Comparison of ENCODE assay signal across 24 cellular contexts in the genomic region with DNA sequence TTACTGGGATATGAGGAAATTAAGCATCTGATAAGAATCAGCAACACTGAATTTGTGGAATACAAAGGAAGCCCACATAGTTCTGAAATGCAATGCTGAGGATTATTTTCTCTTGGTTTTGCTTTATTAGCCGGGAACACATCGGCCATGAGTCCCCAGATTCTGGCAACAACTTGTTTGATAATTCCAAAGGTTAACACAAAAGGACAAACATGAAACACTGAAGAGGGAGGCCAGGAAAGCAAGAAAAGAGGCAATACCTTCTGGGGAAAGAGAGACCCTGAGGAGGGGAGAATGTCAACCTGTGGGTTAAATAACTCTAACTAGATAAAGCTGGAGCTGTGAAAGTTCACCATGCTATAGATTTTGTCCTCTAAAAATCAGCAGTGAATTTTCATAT.
DNase-seq lines count a peak whose midpoint lies in the region; ATAC-seq, FAIRE-seq and TF ChIP-seq lines count a peak whose summit lies in the region.
"Had no signal": no experiment of that assay in that cellular context is flagged by ENCODE, and none has a peak within 500 bp of the region (broad histone marks: within the 10 kb centered on the region; RNA-seq: fewer than 3 reads in every experiment).

No MANE protein-coding gene starts in this region.

- intact Hi-C loops in endothelial cell of umbilical vein (cut with micrococcal nuclease) = no loop called here

- no peak overlapping the region for H2AFZ ChIP-seq in endothelial cell of umbilical vein (ENCODE audit: low read depth, low read length)

- dilution Hi-C loops in endothelial cell of umbilical vein (cut with MboI; ENCODE audit: extremely low pct_ligation_motif_present, low sequenced_read_pairs) = no loop called here

- no peak for ATAC-seq in activated naive CD4-positive, alpha-beta T cell treated with anti-CD3 and anti-CD28 coated beads, Interleukin-2, amount 50 U/mL, for 72 hours
- ATAC-seq in left lobe of liver (peak; percentile 67), HG03460 (IDR thresholded peaks at IDR 0.05; ENCODE audit: unreplicated experiment) (no peak)
- ATAC-seq: A549; CD8-positive, alpha-beta T cell had no signal

- no peaks in the 10 kb centered on the region for H3K36me3 ChIP-seq in endothelial cell of umbilical vein (ENCODE audit: control insufficient read depth in 2 of 2, extremely low read depth in 1 of 2, insufficient read depth in 2 of 2, low read length in 2 of 2)
- H3K36me3 ChIP-seq: BLaER1 treated with 17β-estradiol and CSF1 and Interleukin-3, amounts not matched to agents 10 nM and 100 nM had no signal

- DNase-seq in activated naive CD4-positive, alpha-beta T cell treated with anti-CD3 and anti-CD28 coated beads, Interleukin-2, amount 50 U/mL, for 72 hours (ENCODE audit: low spot score in 2 of 2) = no peak
- DNase-seq in H54 (ENCODE audit: insufficient read length, low spot score) = no peak
- no peak for DNase-seq in endothelial cell of umbilical vein (ENCODE audit: low read depth, low spot score)
- DNase-seq in left lobe of liver (ENCODE audit: low spot score) = no peak
- no peak for DNase-seq in HuH-7 (ENCODE audit: low spot score)
- DNase-seq in epidermal melanocyte (ENCODE audit: insufficient read length, low spot score) = no peak
- DNase-seq: AML-193; Caco-2; Calu3; CD4-positive, alpha-beta T cell; CD8-positive, alpha-beta T cell; DMS79 treated with DMSO at 0.1 percent for 48 hours; GF-D8 had no signal

- CTCF ChIA-PET in endothelial cell of umbilical vein (lab: Charles Lee) = no interaction called here

- H3K9me3 Mint-ChIP-seq in activated naive CD4-positive, alpha-beta T cell treated with anti-CD3 and anti-CD28 coated beads, Interleukin-2, amount 50 U/mL, for 24 hours = no peaks in the 10 kb centered on the region
- no peaks in the 10 kb centered on the region for H3K9me3 Mint-ChIP-seq in activated naive CD4-positive, alpha-beta T cell treated with anti-CD3 and anti-CD28 coated beads, Interleukin-2, amount 50 U/mL, for 72 hours
- H3K9me3 Mint-ChIP-seq: CD4-positive, alpha-beta T cell; CD8-positive, alpha-beta T cell had no signal

- no peaks in the 10 kb centered on the region for H3K4me1 Mint-ChIP-seq in activated naive CD4-positive, alpha-beta T cell treated with anti-CD3 and anti-CD28 coated beads, Interleukin-2, amount 50 U/mL, for 24 hours
- H3K4me1 Mint-ChIP-seq: B cell had no signal

- H3K27me3 Mint-ChIP-seq in activated naive CD4-positive, alpha-beta T cell treated with anti-CD3 and anti-CD28 coated beads, Interleukin-2, amount 50 U/mL, for 24 hours = no peaks in the 10 kb centered on the region
- H3K27me3 Mint-ChIP-seq: B cell; CD4-positive, alpha-beta T cell had no signal

- H3K27ac Mint-ChIP-seq in activated naive CD4-positive, alpha-beta T cell treated with anti-CD3 and anti-CD28 coated beads, Interleukin-2, amount 50 U/mL, for 24 hours = peak overlapping the region; percentile 19
- H3K27ac Mint-ChIP-seq in activated naive CD4-positive, alpha-beta T cell treated with anti-CD3 and anti-CD28 coated beads, Interleukin-2, amount 50 U/mL, for 72 hours = no peak overlapping the region
- H3K27ac Mint-ChIP-seq: B cell; CD4-positive, alpha-beta T cell; CD8-positive, alpha-beta T cell had no signal

- no TSS peak for BruUV-seq in endothelial cell of umbilical vein (replicated peaks; lab: Mats Ljungman, UMichigan)

- H3K79me2 ChIP-seq in endothelial cell of umbilical vein (ENCODE audit: control insufficient read depth, insufficient read depth, low read length) = no peaks in the 10 kb centered on the region

- no peak overlapping the region for H3K4me3 ChIP-seq in endothelial cell of umbilical vein (replicated peaks in 1 of 3; ENCODE audit: insufficient read depth in 1 of 3, low read depth in 1 of 3, low read length in 3 of 3)
- H3K4me3 ChIP-seq: A549; BLaER1 treated with 17β-estradiol and CSF1 and Interleukin-3, amounts not matched to agents 10 nM and 100 nM had no signal

- POLR2A ChIA-PET in endothelial cell of umbilical vein (lab: Charles Lee) = no interaction called here

- no peaks in the 10 kb centered on the region for H3K4me1 ChIP-seq in endothelial cell of umbilical vein (ENCODE audit: control insufficient read depth, extremely low read depth, insufficient read depth, low read length)
- H3K4me1 ChIP-seq: BLaER1 treated with 17β-estradiol and CSF1 and Interleukin-3, amounts not matched to agents 10 nM and 100 nM had no signal

- no peak for TF ChIP-seq POLR2A in H54 (IDR thresholded peaks at IDR 0.05; ENCODE audit: low read depth, low read length)
- no peak for TF ChIP-seq POLR2A in endothelial cell of umbilical vein (IDR thresholded peaks at IDR 0.05; ENCODE audit: low read depth, low read length)

- no peak for TF ChIP-seq CTCF in endothelial cell of umbilical vein (IDR thresholded peaks at IDR 0.05; ENCODE audit: extremely low read depth in 1 of 2, insufficient read depth in 1 of 2, low read depth in 1 of 2, low read length in 2 of 2)

- no peaks in the 10 kb centered on the region for H3K9me1 ChIP-seq in endothelial cell of umbilical vein (replicated peaks; ENCODE audit: control insufficient read depth, extremely low read depth, insufficient read depth, low read length)

- no peak overlapping the region for H3K4me2 ChIP-seq in endothelial cell of umbilical vein (ENCODE audit: insufficient read depth, low read length)
- H3K4me2 ChIP-seq: A549; BLaER1 treated with 17β-estradiol and CSF1 and Interleukin-3, amounts not matched to agents 10 nM and 100 nM had no signal

- H3K27me3 ChIP-seq in endothelial cell of umbilical vein (ENCODE audit: control insufficient read depth in 2 of 2, insufficient read depth in 2 of 2, low read length in 2 of 2) = no peaks in the 10 kb centered on the region
- H3K27me3 ChIP-seq: BLaER1 treated with 17β-estradiol and CSF1 and Interleukin-3, amounts not matched to agents 10 nM and 100 nM had no signal

- no peak overlapping the region for H3K27ac ChIP-seq in endothelial cell of umbilical vein (ENCODE audit: insufficient read depth, low read depth, low read length)
- H3K27ac ChIP-seq: 22Rv1; A549; BLaER1 treated with 17β-estradiol and CSF1 and Interleukin-3, amounts not matched to agents 10 nM and 100 nM; C4-2B had no signal

- no peaks in the 10 kb centered on the region for H4K20me1 ChIP-seq in endothelial cell of umbilical vein (replicated peaks; ENCODE audit: control insufficient read depth, extremely low read depth, insufficient read depth, low read length)
- H4K20me1 ChIP-seq: BLaER1 treated with 17β-estradiol and CSF1 and Interleukin-3, amounts not matched to agents 10 nM and 100 nM had no signal

- H3K9ac ChIP-seq in endothelial cell of umbilical vein (replicated peaks; ENCODE audit: extremely low read depth, insufficient read depth, low read length) = no peak overlapping the region
- H3K9ac ChIP-seq: BLaER1 treated with 17β-estradiol and CSF1 and Interleukin-3, amounts not matched to agents 10 nM and 100 nM had no signal

- peak; percentile 82 for FAIRE-seq in H54 (lab: Jason Lieb, UNC)
- FAIRE-seq in endothelial cell of umbilical vein (lab: Jason Lieb, UNC) = no peak
- FAIRE-seq: A549, D721Med, G401.6, GM12891, GM19239 had no signal

- no peaks in the 10 kb centered on the region for H3K36me3 Mint-ChIP-seq in activated naive CD4-positive, alpha-beta T cell treated with anti-CD3 and anti-CD28 coated beads, Interleukin-2, amount 50 U/mL, for 24 hours
- H3K36me3 Mint-ChIP-seq in activated naive CD4-positive, alpha-beta T cell treated with anti-CD3 and anti-CD28 coated beads, Interleukin-2, amount 50 U/mL, for 72 hours = no peaks in the 10 kb centered on the region
- H3K36me3 Mint-ChIP-seq: CD8-positive, alpha-beta T cell had no signal

- no peak overlapping the region for H3K4me3 Mint-ChIP-seq in activated naive CD4-positive, alpha-beta T cell treated with anti-CD3 and anti-CD28 coated beads, Interleukin-2, amount 50 U/mL, for 24 hours
- H3K4me3 Mint-ChIP-seq: B cell; CD4-positive, alpha-beta T cell; CD8-positive, alpha-beta T cell had no signal

- no peaks in the 10 kb centered on the region for H3K9me3 ChIP-seq in endothelial cell of umbilical vein (replicated peaks; ENCODE audit: control insufficient read depth, insufficient read depth, low read length)
- H3K9me3 ChIP-seq: A549; BLaER1 treated with 17β-estradiol and CSF1 and Interleukin-3, amounts not matched to agents 10 nM and 100 nM; Caco-2 had no signal

TF ChIP-seq in endothelial cell of umbilical vein, 7 proteins besides CTCF, POLR2A, EP300 and RAD21:
- peak; percentile 10 for TF ChIP-seq GATA2 (IDR thresholded peaks at IDR 0.05; ENCODE audit: insufficient read depth, insufficient read length, low read depth, low read length)
- TF ChIP-seq POLR2AphosphoS5 (IDR thresholded peaks at IDR 0.05; ENCODE audit: insufficient read depth, low read depth, low read length) = no peak
- no peak for TF ChIP-seq FOS (IDR thresholded peaks at IDR 0.05; ENCODE audit: borderline replicate concordance, insufficient read depth, low read length)
- TF ChIP-seq, protein P1, sequence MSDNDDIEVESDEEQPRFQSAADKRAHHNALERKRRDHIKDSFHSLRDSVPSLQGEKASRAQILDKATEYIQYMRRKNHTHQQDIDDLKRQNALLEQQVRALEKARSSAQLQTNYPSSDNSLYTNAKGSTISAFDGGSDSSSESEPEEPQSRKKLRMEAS (IDR thresholded peaks at IDR 0.05; ENCODE audit: insufficient read depth, insufficient read length) = no peak
TF ChIP-seq in endothelial cell of umbilical vein: peak in this region for 1.
